21 cellular contexts compared by ENCODE assay signal in genomic region chr5:107840592-107840991, GRCh38.
A peak's percentile ranks its signal among the peaks of the same experiment; 100 is the strongest.
DNase-seq lines count a peak whose midpoint lies in the region; TF ChIP-seq lines count a peak whose summit lies in the region.
"Had no signal": no experiment of that assay in that cellular context is flagged by ENCODE, and none has a peak within 500 bp of the region (broad histone marks: within the 10 kb centered on the region; RNA-seq: fewer than 3 reads in every experiment).

No MANE protein-coding gene starts in this region.

- no peak overlapping the region for H3K4me2 ChIP-seq in neural progenitor cell
- H3K4me2 ChIP-seq: A549, GM23338 had no signal

- H3K27ac ChIP-seq in neural progenitor cell = no peak overlapping the region
- H3K27ac ChIP-seq: A549 had no signal

- H3K9me3 ChIP-seq in BE2C (no peaks in the 10 kb centered on the region), neural progenitor cell (ENCODE audit: low read depth) (no peaks in the 10 kb centered on the region)
- H3K9me3 ChIP-seq: A549, HAP-1 had no signal

- no peaks in the 10 kb centered on the region for H3K36me3 ChIP-seq in BE2C
- H3K36me3 ChIP-seq in neural progenitor cell = no peaks in the 10 kb centered on the region
- H3K36me3 ChIP-seq: HAP-1 had no signal

- H3K4me1 Mint-ChIP-seq in glutamatergic neuron (ENCODE audit: low read depth, unreplicated experiment) = peaks cover 16% of the 10 kb centered on the region
- H3K4me1 Mint-ChIP-seq in neural progenitor cell = peaks cover 9% of the 10 kb centered on the region
- no peaks in the 10 kb centered on the region for H3K4me1 Mint-ChIP-seq in progenitor cell of endocrine pancreas (ENCODE audit: low read depth)
- H3K4me1 Mint-ChIP-seq: CD4-positive, alpha-beta memory T cell had no signal

- peaks cover 10% of the 10 kb centered on the region for H3K4me1 ChIP-seq in BE2C
- peaks cover 17% of the 10 kb centered on the region for H3K4me1 ChIP-seq in neural progenitor cell
- H3K4me1 ChIP-seq: A549, HAP-1 had no signal

- H3K27me3 Mint-ChIP-seq in glutamatergic neuron (ENCODE audit: unreplicated experiment) (peaks cover 3% of the 10 kb centered on the region), neural progenitor cell (ENCODE audit: insufficient read depth, low read depth) (no peaks in the 10 kb centered on the region), progenitor cell of endocrine pancreas (peaks cover 19% of the 10 kb centered on the region)

- H3K9me3 Mint-ChIP-seq in glutamatergic neuron (ENCODE audit: unreplicated experiment) = peaks cover 3% of the 10 kb centered on the region
- peaks cover 2% of the 10 kb centered on the region for H3K9me3 Mint-ChIP-seq in neural progenitor cell
- H3K9me3 Mint-ChIP-seq in progenitor cell of endocrine pancreas (ENCODE audit: low read depth) = no peaks in the 10 kb centered on the region
- H3K9me3 Mint-ChIP-seq: GM23338 had no signal

- TF ChIP-seq CTCF in BE2C (IDR thresholded peaks at IDR 0.05; ENCODE audit: low read depth, low read length) (no peak), glutamatergic neuron (IDR thresholded peaks at IDR 0.05; ENCODE audit: partially characterized antibody, unreplicated experiment) (no peak), neural progenitor cell (IDR thresholded peaks at IDR 0.05) (no peak), progenitor cell of endocrine pancreas (IDR thresholded peaks at IDR 0.05; ENCODE audit: unreplicated experiment) (no peak)

- H2AFZ ChIP-seq in neural progenitor cell (replicated peaks) = peak overlapping the region; percentile 72
- H2AFZ ChIP-seq: GM23338 had no signal

- H3K27ac Mint-ChIP-seq in glutamatergic neuron (ENCODE audit: unreplicated experiment) = no peak overlapping the region
- peak overlapping the region; percentile 27 for H3K27ac Mint-ChIP-seq in neural progenitor cell
- no peak overlapping the region for H3K27ac Mint-ChIP-seq in progenitor cell of endocrine pancreas
- H3K27ac Mint-ChIP-seq: CD4-positive, alpha-beta memory T cell; GM23338 had no signal

- no peaks in the 10 kb centered on the region for H3F3A ChIP-seq in neural progenitor cell (ENCODE audit: low read depth)

- no peak overlapping the region for H3K4me3 ChIP-seq in BE2C (ENCODE audit: low read depth, low read length)
- H3K4me3 ChIP-seq in neural progenitor cell = no peak overlapping the region
- H3K4me3 ChIP-seq: A549, GM23338, HAP-1 had no signal

- H3K27me3 ChIP-seq in BE2C (no peaks in the 10 kb centered on the region), neural progenitor cell (no peaks in the 10 kb centered on the region)

- H3K4me3 Mint-ChIP-seq in glutamatergic neuron (ENCODE audit: unreplicated experiment) = no peak overlapping the region
- H3K4me3 Mint-ChIP-seq in neural progenitor cell = no peak overlapping the region
- no peak overlapping the region for H3K4me3 Mint-ChIP-seq in progenitor cell of endocrine pancreas (ENCODE audit: low read depth)
- H3K4me3 Mint-ChIP-seq: CD4-positive, alpha-beta memory T cell; GM23338 had no signal

- in situ Hi-C loops in KBM-7 (cut with MboI; ENCODE audit: low pct_unique_long_range_greater_than_20kb, low sequenced_read_pairs) = no loop called here

- DNase-seq in BE2C (peak; percentile 71), SK-N-DZ (ENCODE audit: low spot score) (peak; percentile 86), glutamatergic neuron (peak; percentile 24), neural progenitor cell (ENCODE audit: low spot score) (no peak), progenitor cell of endocrine pancreas (ENCODE audit: low spot score, unreplicated experiment) (no peak), HCEC 1CT (no peak), KBM-7 (no peak), NCI-H146 treated with DMSO at 0.1 percent for 48 hours (lab: John Stamatoyannopoulos, UW; ENCODE audit: unreplicated experiment) (no peak)
- DNase-seq: 8988T; ACHN; AML-193; C1 segment of cervical spinal cord; Calu3; CD4-positive, alpha-beta memory T cell; COR-L47; DMS53; DMS79 treated with DMSO at 0.1 percent for 48 hours; GF-D8 had no signal

- no peaks in the 10 kb centered on the region for H3K79me2 ChIP-seq in neural progenitor cell (ENCODE audit: low read depth)

- no peaks in the 10 kb centered on the region for H4K20me1 ChIP-seq in neural progenitor cell (ENCODE audit: low read depth)

- H3K36me3 Mint-ChIP-seq in glutamatergic neuron (ENCODE audit: unreplicated experiment) = peaks cover 13% of the 10 kb centered on the region
- no peaks in the 10 kb centered on the region for H3K36me3 Mint-ChIP-seq in neural progenitor cell
- H3K36me3 Mint-ChIP-seq in progenitor cell of endocrine pancreas (ENCODE audit: insufficient read depth) = no peaks in the 10 kb centered on the region
- H3K36me3 Mint-ChIP-seq: CD4-positive, alpha-beta memory T cell had no signal

- no peak overlapping the region for H3K9ac ChIP-seq in neural progenitor cell

Comparison
In these comparisons a context has a peak if more than half of its experiments do, and no peak if none do; other contexts are left out.
1. DNase-seq: peak in BE2C (single experiment), SK-N-DZ (single experiment) and glutamatergic neuron (single experiment); none in neural progenitor cell (single experiment), progenitor cell of endocrine pancreas (single experiment), HCEC 1CT (single experiment), KBM-7 (single experiment) and NCI-H146 treated with DMSO at 0.1 percent for 48 hours (single experiment).